Comparison of ENCODE assay signal across 1 cellular context in the genomic region with DNA sequence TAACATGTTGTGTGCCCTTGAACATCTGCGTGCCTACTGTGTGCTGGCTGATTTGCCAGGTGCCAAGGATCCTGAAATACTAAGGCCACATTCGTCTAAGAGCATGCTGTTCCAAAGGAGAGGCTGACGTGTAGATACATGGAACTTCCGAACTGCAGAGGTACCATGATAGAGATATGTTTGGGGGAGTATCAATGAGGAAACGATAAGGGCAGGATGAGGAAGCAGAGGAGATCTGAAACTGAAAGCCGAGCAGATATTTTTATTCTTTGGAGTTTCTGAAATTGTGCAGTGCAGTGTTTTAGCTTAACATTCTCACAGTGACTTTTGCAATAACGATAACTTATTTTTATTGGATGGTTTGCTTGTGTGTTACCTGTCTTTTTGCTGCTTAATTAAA.
TF ChIP-seq lines count a peak whose summit lies in the region.

No MANE protein-coding gene starts in this region.

TF ChIP-seq in H1, 55 proteins besides CTCF, POLR2A, EP300 and RAD21:
- no peak for TF ChIP-seq PHF8 (conservative IDR thresholded peaks at IDR 0.05; ENCODE audit: low read depth, low read length)
- TF ChIP-seq JUND (IDR thresholded peaks at IDR 0.05; ENCODE audit: low read length) = no peak
- TF ChIP-seq NANOG (IDR thresholded peaks at IDR 0.05; ENCODE audit: insufficient read depth, low read depth, low read length, poor library complexity, severe bottlenecking) = no peak
- no peak for TF ChIP-seq CHD7 (IDR thresholded peaks at IDR 0.05; ENCODE audit: insufficient replicate concordance, low read length)
- no peak for TF ChIP-seq POLR2AphosphoS5 (IDR thresholded peaks at IDR 0.05; ENCODE audit: low read depth, low read length)
- TF ChIP-seq SIN3A (conservative IDR thresholded peaks at IDR 0.05 in 1 of 2, IDR thresholded peaks at IDR 0.05 in 1 of 2; ENCODE audit: low read depth in 1 of 2, low read length in 2 of 2) = no peak
- TF ChIP-seq SIX5 (IDR thresholded peaks at IDR 0.05; ENCODE audit: low read depth, low read length) = no peak
- no peak for TF ChIP-seq RFX5 (IDR thresholded peaks at IDR 0.05; ENCODE audit: borderline replicate concordance, low read depth, low read length)
- TF ChIP-seq BACH1 (IDR thresholded peaks at IDR 0.05; ENCODE audit: low read length) = no peak
- TF ChIP-seq TBP (IDR thresholded peaks at IDR 0.05; ENCODE audit: low read depth, low read length) = no peak
